In genomic region chr12:4112734-4113396, GRCh38 we compare ENCODE assay signal across 16 cellular contexts.
A peak's percentile ranks its signal among the peaks of the same experiment; 100 is the strongest.
DNase-seq lines count a peak whose midpoint lies in the region; ATAC-seq, FAIRE-seq and TF ChIP-seq lines count a peak whose summit lies in the region.
"Had no signal": no experiment of that assay in that cellular context is flagged by ENCODE, and none has a peak within 500 bp of the region (broad histone marks: within the 10 kb centered on the region; RNA-seq: fewer than 3 reads in every experiment).

No MANE protein-coding gene starts in this region.

- 23% methylated on average over 2 of the region's 2 CpGs for WGBS in GM12878 (ENCODE audit: insufficient coverage, insufficient replicate concordance, low lambda C conversion rate, missing lambda C conversion rate)

- H3K27ac ChIP-seq in GM12878 (ENCODE audit: control insufficient read depth, insufficient read depth), result no peak overlapping the region; the same call in 1 of the 2 replicates
- H3K27ac ChIP-seq: neutrophil had no signal

- TF ChIP-seq EP300 in GM12878 (IDR thresholded peaks at IDR 0.05; ENCODE audit: borderline replicate concordance in 1 of 2, control insufficient read depth in 1 of 2, low read depth in 2 of 2, low read length in 2 of 2), result no peak

- peaks cover 62% of the 10 kb centered on the region for H3K4me1 Mint-ChIP-seq in activated CD4-positive, alpha-beta memory T cell treated with anti-CD3 and anti-CD28 coated beads for 36 hours (ENCODE audit: low read depth)
- H3K4me1 Mint-ChIP-seq in activated CD4-positive, alpha-beta memory T cell treated with anti-CD3 and anti-CD28 coated beads, Interleukin-2, amount 10 ng/mL, durations not matched to agents 7 days and 5 days, result peaks cover 81% of the 10 kb centered on the region

- no peak overlapping the region for H3K9ac ChIP-seq in GM12878 (ENCODE audit: control insufficient read depth, insufficient read depth, low read length)

- ATAC-seq in GM12878 (no peak), GM18520 (IDR thresholded peaks at IDR 0.05; ENCODE audit: unreplicated experiment) (no peak)

- CTCF ChIA-PET in activated CD4-positive, alpha-beta memory T cell treated with anti-CD3 and anti-CD28 coated beads for 36 hours (lab: Charles Lee), result interaction anchor here (0.6 to 11.0 kb wide), 8 partner anchors 17 to 230 kb away, joined by 3 to 92 read pairs (median 3); no protein-coding TSS in a partner anchor
- CTCF ChIA-PET in activated CD4-positive, alpha-beta memory T cell treated with anti-CD3 and anti-CD28 coated beads, Interleukin-2, amount 10 ng/mL, durations not matched to agents 7 days and 5 days (lab: Charles Lee), result interaction anchor here (0.9 to 7.8 kb wide), 3 partner anchors 31 to 164 kb away, joined by 3 to 78 read pairs (median 4); no protein-coding TSS in a partner anchor
- CTCF ChIA-PET in GM12878 (lab: Yijun Ruan, JAX), result interaction anchor here (1.2 to 9.7 kb wide), 3 partner anchors 28 to 160 kb away, joined by 3 to 256 read pairs (median 184); partner anchors contain the start of gene CCND2

- no peak overlapping the region for H2AFZ ChIP-seq in GM12878 (ENCODE audit: control insufficient read depth, low read depth, low read length)

- peaks cover 50% of the 10 kb centered on the region for H3K4me1 ChIP-seq in GM12878 (ENCODE audit: control insufficient read depth, insufficient read depth, low read length)

- POLR2A ChIA-PET in activated CD4-positive, alpha-beta memory T cell treated with anti-CD3 and anti-CD28 coated beads for 36 hours (lab: Charles Lee), result interaction anchor here (0.6 to 1.7 kb wide), 10 partner anchors 29 to 243 kb away, joined by 3 to 9 read pairs (median 4); no protein-coding TSS in a partner anchor
- POLR2A ChIA-PET in activated CD4-positive, alpha-beta memory T cell treated with anti-CD3 and anti-CD28 coated beads, Interleukin-2, amount 10 ng/mL, durations not matched to agents 7 days and 5 days (lab: Charles Lee), result interaction anchor here (1.0 to 12.1 kb wide), 4 partner anchors 30 to 164 kb away, joined by 3 to 170 read pairs (median 5); partner anchors contain the start of gene CCND2
- POLR2A ChIA-PET in GM12878 (lab: Charles Lee), result interaction anchor here (0.6 to 10.2 kb wide), 4 partner anchors 22 to 159 kb away, joined by 3 to 245 read pairs (median 138); partner anchors contain the start of gene CCND2

- SMC1A ChIA-PET in GM12878 (lab: Charles Lee; ENCODE audit: uncharacterized antibody, unreplicated experiment), result interaction anchor here (1.0 to 13.3 kb wide), 7 partner anchors 18 to 162 kb away, joined by 3 to 395 read pairs (median 5); partner anchors contain the start of gene CCND2

- in situ Hi-C loops in GM12878 (cut with MboI), result no loop called here

- RAD21 ChIA-PET in GM12878 (lab: Charles Lee; ENCODE audit: unreplicated experiment), result interaction anchor here (1.0 to 10.4 kb wide), 6 partner anchors 28 to 228 kb away, joined by 3 to 360 read pairs (median 38); partner anchors contain the start of gene CCND2

- H3K4me3 Mint-ChIP-seq in activated CD4-positive, alpha-beta memory T cell treated with anti-CD3 and anti-CD28 coated beads for 36 hours, result no peak overlapping the region
- H3K4me3 Mint-ChIP-seq in activated CD4-positive, alpha-beta memory T cell treated with anti-CD3 and anti-CD28 coated beads, Interleukin-2, amount 10 ng/mL, durations not matched to agents 7 days and 5 days, result no peak overlapping the region

- H3K79me2 ChIP-seq in GM12878 (ENCODE audit: control insufficient read depth, insufficient read depth, low read length), result peaks cover 13% of the 10 kb centered on the region

- no TSS peak for BruUV-seq in GM12878 (replicated peaks; lab: Mats Ljungman, UMichigan)

- no peaks in the 10 kb centered on the region for H4K20me1 ChIP-seq in GM12878 (ENCODE audit: control insufficient read depth, insufficient read depth)

- TF ChIP-seq CTCF in GM12878 (IDR thresholded peaks at IDR 0.05 in 2 of 3, conservative IDR thresholded peaks at IDR 0.05 in 1 of 3; ENCODE audit: control insufficient read depth in 2 of 3, extremely low read depth in 1 of 3, insufficient read depth in 1 of 3, low read depth in 3 of 3, low read length in 3 of 3), result no peak

- no peak for TF ChIP-seq RAD21 in GM12878 (IDR thresholded peaks at IDR 0.05; ENCODE audit: insufficient read depth, low read depth, low read length)

- peak overlapping the region; percentile 36; the same call in 1 of the 2 replicates for H3K4me2 ChIP-seq in GM12878 (ENCODE audit: control insufficient read depth, insufficient read depth)

- no peak for DNase-seq in activated CD4-positive, alpha-beta memory T cell treated with anti-CD3 and anti-CD28 coated beads for 36 hours
- DNase-seq in activated CD4-positive, alpha-beta memory T cell treated with anti-CD3 and anti-CD28 coated beads, Interleukin-2, amount 10 ng/mL, durations not matched to agents 7 days and 5 days, result no peak
- no peak for DNase-seq in GM12891 (ENCODE audit: insufficient read length, low spot score)
- DNase-seq in GM12878 (ENCODE audit: low read depth, low spot score), result no peak
- DNase-seq in left kidney (ENCODE audit: low read depth, low spot score), result peak; percentile 23
- no peak for DNase-seq in NCI-H2196 (lab: John Stamatoyannopoulos, UW; ENCODE audit: unreplicated experiment)
- no peak for DNase-seq in effector CD4-positive, alpha-beta T cell
- DNase-seq: effector CD8-positive, alpha-beta T cell; hippocampal formation; kidney glomerular epithelial cell; midbrain; NCI-H1694 treated with DMSO at 0.1 percent for 48 hours; NCI-H446 had no signal

- no peaks in the 10 kb centered on the region; the same call in 2 of the 3 replicates for H3K9me3 ChIP-seq in GM12878 (replicated peaks; ENCODE audit: control insufficient read depth, insufficient read depth, low read length)
- H3K9me3 ChIP-seq: neutrophil had no signal

- no peak overlapping the region for H3K4me3 ChIP-seq in GM12878

- peak; percentile 43 for FAIRE-seq in GM12891 (lab: Jason Lieb, UNC)
- no peak for FAIRE-seq in GM12878 (lab: Jason Lieb, UNC)

- peak overlapping the region; percentile 64 for H3K27ac Mint-ChIP-seq in activated CD4-positive, alpha-beta memory T cell treated with anti-CD3 and anti-CD28 coated beads for 36 hours
- no peak overlapping the region for H3K27ac Mint-ChIP-seq in activated CD4-positive, alpha-beta memory T cell treated with anti-CD3 and anti-CD28 coated beads, Interleukin-2, amount 10 ng/mL, durations not matched to agents 7 days and 5 days
- H3K27ac Mint-ChIP-seq: CD14-positive monocyte had no signal

- intact Hi-C loops in activated CD4-positive, alpha-beta memory T cell treated with anti-CD3 and anti-CD28 coated beads for 36 hours (cut with micrococcal nuclease), result loop anchor here (1.0 kb wide), 3 partner anchors 23 to 160 kb away; partner anchors contain the start of gene CCND2
- intact Hi-C loops in GM12878 (cut with micrococcal nuclease; ENCODE audit: unreplicated experiment), result loop anchor here (10.0 kb wide), 1 partner anchor 228 kb away; no protein-coding TSS in a partner anchor

- peaks cover 15% of the 10 kb centered on the region for H3K27me3 Mint-ChIP-seq in activated CD4-positive, alpha-beta memory T cell treated with anti-CD3 and anti-CD28 coated beads for 36 hours
- no peaks in the 10 kb centered on the region for H3K27me3 Mint-ChIP-seq in activated CD4-positive, alpha-beta memory T cell treated with anti-CD3 and anti-CD28 coated beads, Interleukin-2, amount 10 ng/mL, durations not matched to agents 7 days and 5 days

- no peaks in the 10 kb centered on the region for H3K27me3 ChIP-seq in GM12878 (replicated peaks in 1 of 2; ENCODE audit: control insufficient read depth in 2 of 2, insufficient read depth in 2 of 2, low read length in 1 of 2)
- H3K27me3 ChIP-seq: neutrophil had no signal

- TF ChIP-seq POLR2A in GM12891 (IDR thresholded peaks at IDR 0.05; ENCODE audit: low read depth, low read length) (no peak), GM12878 (IDR thresholded peaks at IDR 0.05; ENCODE audit: low read depth, low read length) (no peak)

- H3K36me3 Mint-ChIP-seq in activated CD4-positive, alpha-beta memory T cell treated with anti-CD3 and anti-CD28 coated beads for 36 hours, result no peaks in the 10 kb centered on the region
- H3K36me3 Mint-ChIP-seq in activated CD4-positive, alpha-beta memory T cell treated with anti-CD3 and anti-CD28 coated beads, Interleukin-2, amount 10 ng/mL, durations not matched to agents 7 days and 5 days (ENCODE audit: low read depth), result peaks cover 12% of the 10 kb centered on the region
- H3K36me3 Mint-ChIP-seq: CD14-positive monocyte had no signal

- no peaks in the 10 kb centered on the region for H3K9me3 Mint-ChIP-seq in activated CD4-positive, alpha-beta memory T cell treated with anti-CD3 and anti-CD28 coated beads for 36 hours
- H3K9me3 Mint-ChIP-seq in activated CD4-positive, alpha-beta memory T cell treated with anti-CD3 and anti-CD28 coated beads, Interleukin-2, amount 10 ng/mL, durations not matched to agents 7 days and 5 days, result no peaks in the 10 kb centered on the region

- no peaks in the 10 kb centered on the region; a peak in 1 of 4 replicates for H3K36me3 ChIP-seq in GM12878 (ENCODE audit: control insufficient read depth in 2 of 2, insufficient read depth in 2 of 2, low read length in 1 of 2)
- H3K36me3 ChIP-seq: neutrophil had no signal

TF ChIP-seq in GM12891, 5 proteins besides CTCF, POLR2A, EP300 and RAD21:
- no peak for TF ChIP-seq TAF1 (IDR thresholded peaks at IDR 0.05; ENCODE audit: low read depth, low read length)
- no peak for TF ChIP-seq PAX5 (IDR thresholded peaks at IDR 0.05; ENCODE audit: insufficient read depth, low read length, severe bottlenecking)
- no peak for TF ChIP-seq SPI1 (IDR thresholded peaks at IDR 0.05; ENCODE audit: low read depth, low read length)
- no peak for TF ChIP-seq POLR2AphosphoS5 (IDR thresholded peaks at IDR 0.05; ENCODE audit: low read depth, low read length)
- no peak for TF ChIP-seq POU2F2 (IDR thresholded peaks at IDR 0.05; ENCODE audit: low read depth, low read length)

TF ChIP-seq in GM12878, 131 proteins besides CTCF, POLR2A, EP300 and RAD21 (continues in another document):
- TF ChIP-seq IRF4 (IDR thresholded peaks at IDR 0.05; ENCODE audit: low read depth, low read length) (no peak), DPF2 (IDR thresholded peaks at IDR 0.05) (0 out of 2 replicates have a peak, but pooled peaks have one; percentile 23), TCF12 (IDR thresholded peaks at IDR 0.05; ENCODE audit: low read depth, low read length) (peak; percentile 90)
